ENCODE assay signal across 1 cellular context in genomic region chr19:4531562-4532165, GRCh38.
TF ChIP-seq lines count a peak whose summit lies in the region.

No MANE protein-coding gene starts in this region.

TF ChIP-seq in HepG2, 621 proteins besides CTCF, POLR2A, EP300 and RAD21 (continued from another document and continues in another):
- TF ChIP-seq ZNF280B (CRISPR knock-in tag; IDR thresholded peaks at IDR 0.05; ENCODE audit: borderline replicate concordance) (peak; percentile 87; the same call in 1 of the 2 replicates), ZNF609 (CRISPR knock-in tag; IDR thresholded peaks at IDR 0.05; ENCODE audit: borderline replicate concordance) (peak; percentile 64; the same call in 1 of the 2 replicates), ETS1 (CRISPR knock-in tag; IDR thresholded peaks at IDR 0.05) (no peak), ZNF850 (CRISPR knock-in tag; conservative IDR thresholded peaks at IDR 0.05) (no peak), ZNF775 (CRISPR knock-in tag; IDR thresholded peaks at IDR 0.05; ENCODE audit: borderline replicate concordance) (no peak), PHF21A (CRISPR knock-in tag; IDR thresholded peaks at IDR 0.05) (no peak), ZIK1 (CRISPR knock-in tag; IDR thresholded peaks at IDR 0.05; ENCODE audit: borderline replicate concordance, low read depth) (peak; percentile 45; the same call in 1 of the 2 replicates), HNRNPLL (IDR thresholded peaks at IDR 0.05; ENCODE audit: low read depth, low read length, poor library complexity, severe bottlenecking) (peak; percentile 48), ZNF382 (CRISPR knock-in tag; IDR thresholded peaks at IDR 0.05; ENCODE audit: borderline replicate concordance) (no peak), ZNF446 (CRISPR knock-in tag; IDR thresholded peaks at IDR 0.05) (no peak), HHEX (CRISPR knock-in tag; IDR thresholded peaks at IDR 0.05) (no peak), CHD4 (IDR thresholded peaks at IDR 0.05; ENCODE audit: borderline replicate concordance, low read length) (no peak), MXD4 (CRISPR knock-in tag; IDR thresholded peaks at IDR 0.05) (peak; percentile 94), CCDC6 (CRISPR knock-in tag; IDR thresholded peaks at IDR 0.05) (peak; percentile 76; the same call in 1 of the 2 replicates), THAP8 (CRISPR knock-in tag; IDR thresholded peaks at IDR 0.05; ENCODE audit: borderline replicate concordance) (no peak), ZNF768 (CRISPR knock-in tag; IDR thresholded peaks at IDR 0.05) (peak; percentile 74; the same call in 1 of the 2 replicates), DMAP1 (CRISPR knock-in tag; IDR thresholded peaks at IDR 0.05) (no peak), MXD1 (CRISPR knock-in tag; IDR thresholded peaks at IDR 0.05) (peak; percentile 88), ZNF563 (CRISPR knock-in tag; IDR thresholded peaks at IDR 0.05) (peak; percentile 90; the same call in 1 of the 2 replicates), ZBTB21 (CRISPR knock-in tag; IDR thresholded peaks at IDR 0.05) (no peak), PREB (CRISPR knock-in tag; IDR thresholded peaks at IDR 0.05) (no peak), ZNF709 (CRISPR knock-in tag; IDR thresholded peaks at IDR 0.05) (peak; percentile 55), SCMH1 (CRISPR knock-in tag; IDR thresholded peaks at IDR 0.05; ENCODE audit: borderline replicate concordance) (no peak), NR2C2 (CRISPR knock-in tag; IDR thresholded peaks at IDR 0.05; ENCODE audit: borderline replicate concordance) (0 out of 2 replicates have a peak, but pooled peaks have one; percentile 20), SALL2 (CRISPR knock-in tag; IDR thresholded peaks at IDR 0.05) (0 out of 2 replicates have a peak, but pooled peaks have one; percentile 54), ZNF354B (CRISPR knock-in tag; IDR thresholded peaks at IDR 0.05) (no peak), ZNF230 (CRISPR knock-in tag; IDR thresholded peaks at IDR 0.05) (no peak), DPF2 (CRISPR knock-in tag; IDR thresholded peaks at IDR 0.05; ENCODE audit: borderline replicate concordance, low read depth) (no peak), AGO2 (optimal IDR thresholded peaks at IDR 0.05; ENCODE audit: low read depth, low read length) (no peak)
- TF ChIP-seq, protein P1, sequence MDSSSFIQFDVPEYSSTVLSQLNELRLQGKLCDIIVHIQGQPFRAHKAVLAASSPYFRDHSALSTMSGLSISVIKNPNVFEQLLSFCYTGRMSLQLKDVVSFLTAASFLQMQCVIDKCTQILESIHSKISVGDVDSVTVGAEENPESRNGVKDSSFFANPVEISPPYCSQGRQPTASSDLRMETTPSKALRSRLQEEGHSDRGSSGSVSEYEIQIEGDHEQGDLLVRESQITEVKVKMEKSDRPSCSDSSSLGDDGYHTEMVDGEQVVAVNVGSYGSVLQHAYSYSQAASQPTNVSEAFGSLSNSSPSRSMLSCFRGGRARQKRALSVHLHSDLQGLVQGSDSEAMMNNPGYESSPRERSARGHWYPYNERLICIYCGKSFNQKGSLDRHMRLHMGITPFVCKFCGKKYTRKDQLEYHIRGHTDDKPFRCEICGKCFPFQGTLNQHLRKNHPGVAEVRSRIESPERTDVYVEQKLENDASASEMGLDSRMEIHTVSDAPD (CRISPR knock-in tag; IDR thresholded peaks at IDR 0.05): no peak
- TF ChIP-seq, protein P2, sequence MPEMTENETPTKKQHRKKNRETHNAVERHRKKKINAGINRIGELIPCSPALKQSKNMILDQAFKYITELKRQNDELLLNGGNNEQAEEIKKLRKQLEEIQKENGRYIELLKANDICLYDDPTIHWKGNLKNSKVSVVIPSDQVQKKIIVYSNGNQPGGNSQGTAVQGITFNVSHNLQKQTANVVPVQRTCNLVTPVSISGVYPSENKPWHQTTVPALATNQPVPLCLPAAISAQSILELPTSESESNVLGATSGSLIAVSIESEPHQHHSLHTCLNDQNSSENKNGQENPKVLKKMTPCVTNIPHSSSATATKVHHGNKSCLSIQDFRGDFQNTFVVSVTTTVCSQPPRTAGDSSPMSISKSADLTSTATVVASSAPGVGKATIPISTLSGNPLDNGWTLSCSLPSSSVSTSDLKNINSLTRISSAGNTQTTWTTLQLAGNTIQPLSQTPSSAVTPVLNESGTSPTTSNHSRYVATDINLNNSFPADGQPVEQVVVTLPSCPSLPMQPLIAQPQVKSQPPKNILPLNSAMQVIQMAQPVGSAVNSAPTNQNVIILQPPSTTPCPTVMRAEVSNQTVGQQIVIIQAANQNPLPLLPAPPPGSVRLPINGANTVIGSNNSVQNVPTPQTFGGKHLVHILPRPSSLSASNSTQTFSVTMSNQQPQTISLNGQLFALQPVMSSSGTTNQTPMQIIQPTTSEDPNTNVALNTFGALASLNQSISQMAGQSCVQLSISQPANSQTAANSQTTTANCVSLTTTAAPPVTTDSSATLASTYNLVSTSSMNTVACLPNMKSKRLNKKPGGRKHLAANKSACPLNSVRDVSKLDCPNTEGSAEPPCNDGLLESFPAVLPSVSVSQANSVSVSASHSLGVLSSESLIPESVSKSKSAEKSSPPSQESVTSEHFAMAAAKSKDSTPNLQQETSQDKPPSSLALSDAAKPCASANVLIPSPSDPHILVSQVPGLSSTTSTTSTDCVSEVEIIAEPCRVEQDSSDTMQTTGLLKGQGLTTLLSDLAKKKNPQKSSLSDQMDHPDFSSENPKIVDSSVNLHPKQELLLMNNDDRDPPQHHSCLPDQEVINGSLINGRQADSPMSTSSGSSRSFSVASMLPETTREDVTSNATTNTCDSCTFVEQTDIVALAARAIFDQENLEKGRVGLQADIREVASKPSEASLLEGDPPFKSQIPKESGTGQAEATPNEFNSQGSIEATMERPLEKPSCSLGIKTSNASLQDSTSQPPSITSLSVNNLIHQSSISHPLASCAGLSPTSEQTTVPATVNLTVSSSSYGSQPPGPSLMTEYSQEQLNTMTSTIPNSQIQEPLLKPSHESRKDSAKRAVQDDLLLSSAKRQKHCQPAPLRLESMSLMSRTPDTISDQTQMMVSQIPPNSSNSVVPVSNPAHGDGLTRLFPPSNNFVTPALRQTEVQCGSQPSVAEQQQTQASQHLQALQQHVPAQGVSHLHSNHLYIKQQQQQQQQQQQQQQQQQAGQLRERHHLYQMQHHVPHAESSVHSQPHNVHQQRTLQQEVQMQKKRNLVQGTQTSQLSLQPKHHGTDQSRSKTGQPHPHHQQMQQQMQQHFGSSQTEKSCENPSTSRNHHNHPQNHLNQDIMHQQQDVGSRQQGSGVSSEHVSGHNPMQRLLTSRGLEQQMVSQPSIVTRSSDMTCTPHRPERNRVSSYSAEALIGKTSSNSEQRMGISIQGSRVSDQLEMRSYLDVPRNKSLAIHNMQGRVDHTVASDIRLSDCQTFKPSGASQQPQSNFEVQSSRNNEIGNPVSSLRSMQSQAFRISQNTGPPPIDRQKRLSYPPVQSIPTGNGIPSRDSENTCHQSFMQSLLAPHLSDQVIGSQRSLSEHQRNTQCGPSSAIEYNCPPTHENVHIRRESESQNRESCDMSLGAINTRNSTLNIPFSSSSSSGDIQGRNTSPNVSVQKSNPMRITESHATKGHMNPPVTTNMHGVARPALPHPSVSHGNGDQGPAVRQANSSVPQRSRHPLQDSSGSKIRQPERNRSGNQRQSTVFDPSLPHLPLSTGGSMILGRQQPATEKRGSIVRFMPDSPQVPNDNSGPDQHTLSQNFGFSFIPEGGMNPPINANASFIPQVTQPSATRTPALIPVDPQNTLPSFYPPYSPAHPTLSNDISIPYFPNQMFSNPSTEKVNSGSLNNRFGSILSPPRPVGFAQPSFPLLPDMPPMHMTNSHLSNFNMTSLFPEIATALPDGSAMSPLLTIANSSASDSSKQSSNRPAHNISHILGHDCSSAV (CRISPR knock-in tag; IDR thresholded peaks at IDR 0.05; ENCODE audit: borderline replicate concordance): no peak
- TF ChIP-seq, protein P3, sequence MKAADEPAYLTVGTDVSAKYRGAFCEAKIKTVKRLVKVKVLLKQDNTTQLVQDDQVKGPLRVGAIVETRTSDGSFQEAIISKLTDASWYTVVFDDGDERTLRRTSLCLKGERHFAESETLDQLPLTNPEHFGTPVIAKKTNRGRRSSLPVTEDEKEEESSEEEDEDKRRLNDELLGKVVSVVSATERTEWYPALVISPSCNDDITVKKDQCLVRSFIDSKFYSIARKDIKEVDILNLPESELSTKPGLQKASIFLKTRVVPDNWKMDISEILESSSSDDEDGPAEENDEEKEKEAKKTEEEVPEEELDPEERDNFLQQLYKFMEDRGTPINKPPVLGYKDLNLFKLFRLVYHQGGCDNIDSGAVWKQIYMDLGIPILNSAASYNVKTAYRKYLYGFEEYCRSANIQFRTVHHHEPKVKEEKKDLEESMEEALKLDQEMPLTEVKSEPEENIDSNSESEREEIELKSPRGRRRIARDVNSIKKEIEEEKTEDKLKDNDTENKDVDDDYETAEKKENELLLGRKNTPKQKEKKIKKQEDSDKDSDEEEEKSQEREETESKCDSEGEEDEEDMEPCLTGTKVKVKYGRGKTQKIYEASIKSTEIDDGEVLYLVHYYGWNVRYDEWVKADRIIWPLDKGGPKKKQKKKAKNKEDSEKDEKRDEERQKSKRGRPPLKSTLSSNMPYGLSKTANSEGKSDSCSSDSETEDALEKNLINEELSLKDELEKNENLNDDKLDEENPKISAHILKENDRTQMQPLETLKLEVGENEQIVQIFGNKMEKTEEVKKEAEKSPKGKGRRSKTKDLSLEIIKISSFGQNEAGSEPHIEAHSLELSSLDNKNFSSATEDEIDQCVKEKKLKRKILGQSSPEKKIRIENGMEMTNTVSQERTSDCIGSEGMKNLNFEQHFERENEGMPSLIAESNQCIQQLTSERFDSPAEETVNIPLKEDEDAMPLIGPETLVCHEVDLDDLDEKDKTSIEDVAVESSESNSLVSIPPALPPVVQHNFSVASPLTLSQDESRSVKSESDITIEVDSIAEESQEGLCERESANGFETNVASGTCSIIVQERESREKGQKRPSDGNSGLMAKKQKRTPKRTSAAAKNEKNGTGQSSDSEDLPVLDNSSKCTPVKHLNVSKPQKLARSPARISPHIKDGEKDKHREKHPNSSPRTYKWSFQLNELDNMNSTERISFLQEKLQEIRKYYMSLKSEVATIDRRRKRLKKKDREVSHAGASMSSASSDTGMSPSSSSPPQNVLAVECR (CRISPR knock-in tag; IDR thresholded peaks at IDR 0.05; ENCODE audit: borderline replicate concordance): peak; percentile 82; the same call in 1 of the 2 replicates
